Comparison of ENCODE assay signal across 22 cellular contexts in genomic region chr7:87885018-87885417, GRCh38.
"Had no signal": no experiment of that assay in that cellular context is flagged by ENCODE, and none has a peak within 500 bp of the region (broad histone marks: within the 10 kb centered on the region; RNA-seq: fewer than 3 reads in every experiment).

No MANE protein-coding gene starts in this region.

- H3K27ac ChIP-seq: epithelial cell of prostate, prostate gland, suprapubic skin had no signal

- H3K36me3 ChIP-seq: prostate gland had no signal

- H3K4me3 ChIP-seq: prostate gland, suprapubic skin had no signal

- ATAC-seq: activated naive CD4-positive, alpha-beta T cell treated with anti-CD3 and anti-CD28 coated beads, Interleukin-2, amount 50 U/mL, for 72 hours; activated T-cell treated with anti-CD3 and anti-CD28 coated beads, Interleukin-2, amount 50 U/mL, for 4 hours; right cardiac atrium had no signal

- H3K9me3 Mint-ChIP-seq: activated naive CD4-positive, alpha-beta T cell treated with anti-CD3 and anti-CD28 coated beads, Interleukin-2, amount 50 U/mL, for 72 hours; activated T-cell treated with anti-CD3 and anti-CD28 coated beads, Interleukin-2, amount 50 U/mL, for 4 hours; immature natural killer cell; nephron progenitor cell had no signal

- H3K27ac Mint-ChIP-seq: activated naive CD4-positive, alpha-beta T cell treated with anti-CD3 and anti-CD28 coated beads, Interleukin-2, amount 50 U/mL, for 72 hours; immature natural killer cell; nephron progenitor cell had no signal

- H3K4me1 ChIP-seq: prostate gland, suprapubic skin had no signal

- H3K27me3 ChIP-seq: suprapubic skin had no signal

- DNase-seq: activated CD4-positive, CD25-positive, alpha-beta regulatory T cell treated with anti-CD3 and anti-CD28 coated beads, Interleukin-2, amount 50 U/mL, for 72 hours; activated effector memory CD4-positive, alpha-beta T cell treated with anti-CD3 and anti-CD28 coated beads, Interleukin-2, amount 50 U/mL, for 16 hours; activated T-cell treated with anti-CD3 and anti-CD28 coated beads, Interleukin-2, amount 50 U/mL, for 4 hours; caudate nucleus; cortex of kidney; effector memory CD4-positive, alpha-beta T cell; foreskin melanocyte; head of caudate nucleus; immature natural killer cell; mesendoderm; nephron progenitor cell; occipital lobe; right cardiac atrium; small intestine; stimulated activated CD4-positive, alpha-beta T cell treated with anti-CD3 and anti-CD28 coated beads, Interleukin-4, amount 100 ng/mL, for 24 hours; stimulated activated naive CD4-positive, alpha-beta T cell treated with Interleukin-2 at 50 U/mL for 16 hours; T-helper 9 cell; trophoblast cell had no signal

- H3K9me3 ChIP-seq: prostate gland, suprapubic skin had no signal

- H3K4me3 Mint-ChIP-seq: activated T-cell treated with anti-CD3 and anti-CD28 coated beads, Interleukin-2, amount 50 U/mL, for 4 hours; immature natural killer cell; nephron progenitor cell had no signal

- FAIRE-seq: small intestine had no signal
